1 cellular context compared by ENCODE assay signal in genomic region chr7:5324961-5325360, GRCh38.
TF ChIP-seq lines count a peak whose summit lies in the region.

No MANE protein-coding gene starts in this region.

TF ChIP-seq in WTC11, 78 proteins besides CTCF, POLR2A, EP300 and RAD21:
- TF ChIP-seq STAT6 (CRISPR knock-in tag; conservative IDR thresholded peaks at IDR 0.05; ENCODE audit: low read depth) (no peak), ELF4 (CRISPR knock-in tag; IDR thresholded peaks at IDR 0.05; ENCODE audit: low read depth) (no peak), PRRX2 (CRISPR knock-in tag; IDR thresholded peaks at IDR 0.05) (no peak), HMGXB4 (CRISPR knock-in tag; IDR thresholded peaks at IDR 0.05) (no peak), E2F4 (CRISPR knock-in tag; IDR thresholded peaks at IDR 0.05; ENCODE audit: borderline replicate concordance, low read depth) (no peak), FOXK1 (CRISPR knock-in tag; IDR thresholded peaks at IDR 0.05) (no peak), MXD4 (CRISPR knock-in tag; IDR thresholded peaks at IDR 0.05; ENCODE audit: borderline replicate concordance) (no peak), MLX (CRISPR knock-in tag; IDR thresholded peaks at IDR 0.05) (no peak), ESRRA (CRISPR knock-in tag; IDR thresholded peaks at IDR 0.05; ENCODE audit: borderline replicate concordance) (no peak), SMAD3 (CRISPR knock-in tag; IDR thresholded peaks at IDR 0.05; ENCODE audit: borderline replicate concordance) (no peak), NFATC4 (CRISPR knock-in tag; IDR thresholded peaks at IDR 0.05) (no peak), AFF4 (CRISPR knock-in tag; IDR thresholded peaks at IDR 0.05; ENCODE audit: borderline replicate concordance) (no peak), ZNF532 (CRISPR knock-in tag; IDR thresholded peaks at IDR 0.05; ENCODE audit: borderline replicate concordance) (no peak), PREB (CRISPR knock-in tag; IDR thresholded peaks at IDR 0.05; ENCODE audit: borderline replicate concordance) (no peak)
